9 cellular contexts compared by ENCODE assay signal in the genomic region with DNA sequence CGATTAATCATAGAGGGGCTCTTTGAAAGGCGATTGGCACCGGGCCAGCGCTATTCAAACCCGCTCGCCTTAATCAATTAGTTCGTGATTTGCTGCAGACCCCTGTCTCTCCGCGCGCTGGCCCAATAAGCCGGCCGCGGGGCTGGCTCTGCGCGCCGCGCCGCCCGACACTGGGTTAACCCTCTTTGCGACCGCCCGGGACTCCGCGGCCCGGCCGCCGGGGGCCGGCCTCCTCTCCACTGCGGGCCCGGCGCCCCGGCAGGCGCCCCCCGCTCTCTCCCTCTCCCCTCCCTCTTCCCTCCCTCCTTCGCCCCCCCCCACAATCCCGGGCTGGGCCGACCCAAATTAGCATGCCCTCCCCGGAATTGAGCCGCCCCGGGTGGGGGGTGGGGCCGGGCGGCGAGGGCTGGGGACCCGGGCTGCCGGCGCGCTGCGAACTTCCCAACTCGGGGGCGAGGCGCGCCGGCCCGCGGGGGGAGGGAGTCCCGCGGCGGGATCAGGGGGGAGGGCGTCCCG. TPM values are rescaled to one million over a fixed set of nuclear protein-coding genes. Genes with fewer than 3 reads are reported as not detected.
DNase-seq lines count a peak whose midpoint lies in the region; ATAC-seq and TF ChIP-seq lines count a peak whose summit lies in the region.
"Had no signal": no experiment of that assay in that cellular context is flagged by ENCODE, and none has a peak within 500 bp of the region (broad histone marks: within the 10 kb centered on the region; RNA-seq: fewer than 3 reads in every experiment).

No MANE protein-coding gene starts in this region.

- TF ChIP-seq POLR2A in sigmoid colon (IDR thresholded peaks at IDR 0.05), result no peak

- POLR2A ChIA-PET in HEK293T (lab: Yijun Ruan, JAX), result interaction anchor here (1.2 to 2.1 kb wide), 7 partner anchors 8 to 404 kb away, joined by 3 to 10 read pairs (median 5); no protein-coding TSS in a partner anchor

- H3K27ac ChIP-seq in SK-N-MC, result no peak overlapping the region
- no peak overlapping the region for H3K27ac ChIP-seq in sigmoid colon

- H3K9ac ChIP-seq in SK-N-MC (ENCODE audit: insufficient read length), result no peak overlapping the region

- ATAC-seq in left ventricle myocardium superior, result peak; percentile 52
- ATAC-seq in HG03025 (IDR thresholded peaks at IDR 0.05; ENCODE audit: low FRiP score, unreplicated experiment), result no peak
- no peak for ATAC-seq in HG03280 (IDR thresholded peaks at IDR 0.05; ENCODE audit: unreplicated experiment)
- ATAC-seq in HG02759 (IDR thresholded peaks at IDR 0.05; ENCODE audit: unreplicated experiment), result no peak

- peaks cover 0 to 59% (median 50%) of the 10 kb centered on the region in 4 donors for H3K4me1 ChIP-seq in sigmoid colon

- TF ChIP-seq CTCF in sigmoid colon (IDR thresholded peaks at IDR 0.05), result no peak

- H3K36me3 ChIP-seq in SK-N-MC (ENCODE audit: insufficient read depth, low read length) (no peaks in the 10 kb centered on the region), sigmoid colon (no peaks in the 10 kb centered on the region)

- CTCF ChIA-PET in HEK293T (lab: Yijun Ruan, JAX), result interaction anchor here (0.6 kb wide), 1 partner anchor 36 kb away, joined by 3 read pairs; no protein-coding TSS in a partner anchor

- H3K4me3 ChIP-seq in SK-N-MC (peak overlapping the region; percentile 60), sigmoid colon (peak overlapping the region; percentile 0 to 52 (median 46))
- H3K4me3 ChIP-seq: lung had no signal

- 3 to 6% methylated on average over 60 of the region's 60 CpGs for WGBS in sigmoid colon, 2 donors

- H3K9me3 ChIP-seq in SK-N-MC (ENCODE audit: low read depth, low read length), result no peaks in the 10 kb centered on the region
- no peaks in the 10 kb centered on the region for H3K9me3 ChIP-seq in sigmoid colon

- peaks cover 54 to 91% (median 76%) of the 10 kb centered on the region in 3 donors for H3K27me3 ChIP-seq in sigmoid colon

- DNase-seq in HEK293T (ENCODE audit: extremely low spot score) (peak; percentile 75), SK-N-MC (ENCODE audit: low read depth, low spot score) (no peak), left ventricle myocardium superior (peak; percentile 44), sigmoid colon (no peak), SW480 (ENCODE audit: low spot score) (no peak)

- no peak for TF ChIP-seq EP300 in sigmoid colon (IDR thresholded peaks at IDR 0.05)

- intact Hi-C loops in left ventricle myocardium superior (cut with micrococcal nuclease), result no loop called here
- intact Hi-C loops in sigmoid colon (cut with DNase I), result no loop called here

TF ChIP-seq in HEK293T, 16 proteins besides CTCF, POLR2A, EP300 and RAD21:
- TF ChIP-seq, protein P1, sequence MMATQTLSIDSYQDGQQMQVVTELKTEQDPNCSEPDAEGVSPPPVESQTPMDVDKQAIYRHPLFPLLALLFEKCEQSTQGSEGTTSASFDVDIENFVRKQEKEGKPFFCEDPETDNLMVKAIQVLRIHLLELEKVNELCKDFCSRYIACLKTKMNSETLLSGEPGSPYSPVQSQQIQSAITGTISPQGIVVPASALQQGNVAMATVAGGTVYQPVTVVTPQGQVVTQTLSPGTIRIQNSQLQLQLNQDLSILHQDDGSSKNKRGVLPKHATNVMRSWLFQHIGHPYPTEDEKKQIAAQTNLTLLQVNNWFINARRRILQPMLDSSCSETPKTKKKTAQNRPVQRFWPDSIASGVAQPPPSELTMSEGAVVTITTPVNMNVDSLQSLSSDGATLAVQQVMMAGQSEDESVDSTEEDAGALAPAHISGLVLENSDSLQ (IDR thresholded peaks at IDR 0.05), result peak; percentile 97
- TF ChIP-seq ELF4 (IDR thresholded peaks at IDR 0.05), result no peak

RNA-seq across cellular contexts. Expression of a gene that starts 0.4 kb away (rescaled TPM):
- not detected for total RNA-seq in left ventricle myocardium superior
- not detected for total RNA-seq in sigmoid colon
- under 1 TPM; 0.46 to 0.64 (median 0.60) TPM for polyA plus RNA-seq in sigmoid colon
- polyA plus RNA-seq: lung had no signal

Comparison
In these comparisons a context has a peak if more than half of its experiments do, and no peak if none do; other contexts are left out.
1. DNase-seq: peak in HEK293T (single experiment) and left ventricle myocardium superior (single experiment); none in SK-N-MC (single experiment), sigmoid colon (single experiment) and SW480 (single experiment).